Comparison of ENCODE assay signal across 7 cellular contexts in the genomic region with DNA sequence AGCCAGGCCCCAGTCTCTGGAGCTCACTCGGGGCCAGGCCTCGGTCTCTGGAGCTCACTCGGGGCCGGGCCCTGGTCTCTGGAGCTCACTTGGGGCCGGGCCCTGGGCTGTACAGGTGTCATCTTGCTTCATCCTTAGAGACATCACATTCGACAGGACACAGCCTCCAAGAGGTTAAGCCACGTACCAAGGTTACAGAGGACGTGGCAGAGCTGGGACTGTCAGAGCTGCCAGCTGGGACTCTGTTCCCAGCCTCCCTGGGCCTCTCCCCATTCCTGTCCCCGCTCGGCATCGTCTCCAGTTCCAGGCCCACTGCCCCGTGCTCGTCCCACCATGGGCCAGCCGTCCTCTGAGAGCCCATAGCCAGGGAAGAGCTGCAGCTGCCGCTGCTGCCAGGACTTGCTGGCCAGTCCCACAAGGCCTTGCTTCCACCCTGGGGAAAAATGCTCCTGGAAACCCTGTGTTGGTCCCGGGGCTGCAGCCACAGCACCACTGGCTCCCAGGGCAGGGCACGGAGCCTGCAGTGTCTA. TPM values are rescaled to one million over a fixed set of nuclear protein-coding genes. Genes with fewer than 3 reads are reported as not detected.
"Had no signal": no experiment of that assay in that cellular context is flagged by ENCODE, and none has a peak within 500 bp of the region (broad histone marks: within the 10 kb centered on the region; RNA-seq: fewer than 3 reads in every experiment).

No MANE protein-coding gene starts in this region.

- H3K4me3 ChIP-seq: GM23248 had no signal

- H2AFZ ChIP-seq: GM23248 had no signal

- ATAC-seq: HepG2 had no signal

- DNase-seq: GM23248, GOT3, H9, HCEC 1CT, KBM-7 had no signal

- H3K9ac ChIP-seq: GM23248 had no signal

- H3K27ac ChIP-seq: GM23248, HL-60 had no signal

RNA-seq across cellular contexts. Expression of a gene that starts 19.6 kb away (rescaled TPM):
- total RNA-seq: GM23248, HepG2 had no signal
